In genomic region chr15:68819451-68820204, GRCh38 we compare ENCODE assay signal across 8 cellular contexts. TPM values are rescaled to one million over a fixed set of nuclear protein-coding genes. Genes with fewer than 3 reads are reported as not detected.
DNase-seq lines count a peak whose midpoint lies in the region; ATAC-seq and TF ChIP-seq lines count a peak whose summit lies in the region.

No MANE protein-coding gene starts in this region.

- TF ChIP-seq CTCF in HCT116 (IDR thresholded peaks at IDR 0.05 in 2 of 3, conservative IDR thresholded peaks at IDR 0.05 in 1 of 3; ENCODE audit: borderline replicate concordance in 1 of 3, insufficient read depth in 1 of 3, low read depth in 2 of 3, low read length in 2 of 3) (no peak), adrenal gland (IDR thresholded peaks at IDR 0.05) (no peak)

- TF ChIP-seq POLR2A in HCT116 (IDR thresholded peaks at IDR 0.05; ENCODE audit: borderline replicate concordance, extremely low read depth, insufficient read depth, insufficient read length) (no peak), adrenal gland (IDR thresholded peaks at IDR 0.05) (peak in 1 of 2 donors; percentile 49)

- peaks cover 5% of the 10 kb centered on the region for H3K27me3 Mint-ChIP-seq in CD4-positive, CD25-positive, alpha-beta regulatory T cell

- TF ChIP-seq RAD21 in HCT116 (IDR thresholded peaks at IDR 0.05; ENCODE audit: low read depth) = no peak

- peaks cover 4% of the 10 kb centered on the region; the same call in 1 of the 2 replicates for H4K20me1 ChIP-seq in HCT116 (ENCODE audit: insufficient read depth)

- DNase-seq in CD4-positive, CD25-positive, alpha-beta regulatory T cell = peak in 2 of 3 donors; percentile 48 to 65
- DNase-seq in HCT116 (ENCODE audit: low read depth, low spot score) (no peak), RPMI8226 (peak; percentile 58), adrenal gland (peak; percentile 47 to 71 (median 59)), left cardiac atrium (peak; percentile 48), posterior vena cava (ENCODE audit: low spot score) (peak; percentile 83)

- H3K79me2 ChIP-seq in HCT116 (ENCODE audit: insufficient read depth, low read length) = peaks cover 77% of the 10 kb centered on the region

- H3K27me3 ChIP-seq in CD4-positive, CD25-positive, alpha-beta regulatory T cell (ENCODE audit: control insufficient read depth, insufficient read depth, low read length) = no peaks in the 10 kb centered on the region
- H3K27me3 ChIP-seq in HCT116 (ENCODE audit: insufficient read depth, low read length) (no peaks in the 10 kb centered on the region), adrenal gland (no peaks in the 10 kb centered on the region)

- H3K9me3 Mint-ChIP-seq in CD4-positive, CD25-positive, alpha-beta regulatory T cell = peaks cover 0 to 2% (median 0%) of the 10 kb centered on the region in 7 donors

- peaks cover 4% of the 10 kb centered on the region for H3K36me3 Mint-ChIP-seq in CD4-positive, CD25-positive, alpha-beta regulatory T cell

- intact Hi-C loops in HCT116 (cut with micrococcal nuclease) (no loop called here), adrenal gland (cut with DNase I) (loop anchor here in 1 of 2 donors (5.0 kb wide), 1 partner anchor 37 kb away; no protein-coding TSS in a partner anchor), left cardiac atrium (cut with DNase I) (loop anchor here in 1 of 2 donors (5.0 to 10.0 kb wide), 2 partner anchors 115 to 262 kb away; no protein-coding TSS in a partner anchor), posterior vena cava (cut with DNase I) (no loop called here)

- ATAC-seq in CD4-positive, CD25-positive, alpha-beta regulatory T cell (ENCODE audit: low read depth in 2 of 2) = no peak
- ATAC-seq in HCT116 (no peak), left cardiac atrium (peak; percentile 2 to 30), HG03025 (IDR thresholded peaks at IDR 0.05; ENCODE audit: low FRiP score, unreplicated experiment) (no peak), HG02938 (IDR thresholded peaks at IDR 0.05; ENCODE audit: unreplicated experiment) (no peak)

- RAD21 ChIA-PET in HCT116 (lab: Charles Lee; ENCODE audit: low non-redundant PET in 1 of 2, low total read pairs in 2 of 2, uncharacterized antibody in 2 of 2, unreplicated experiment in 2 of 2) = no interaction called here

- WGBS in adrenal gland, 4 donors = 0 to 1% (median 1%) methylated on average over 25 to 52 of the region's 52 CpGs

- no peaks in the 10 kb centered on the region for H3K36me3 ChIP-seq in CD4-positive, CD25-positive, alpha-beta regulatory T cell (ENCODE audit: control insufficient read depth, insufficient read depth, low read length)
- 0 out of 4 replicates have a peak, but pooled peaks cover 0 to 3% of the 10 kb centered on the region in 2 experiments for H3K36me3 ChIP-seq in HCT116 (ENCODE audit: control insufficient read depth in 1 of 2, insufficient read depth in 2 of 2, low read length in 2 of 2)
- no peaks in the 10 kb centered on the region for H3K36me3 ChIP-seq in adrenal gland (replicated peaks in 1 of 2)

- H3K9me3 ChIP-seq in CD4-positive, CD25-positive, alpha-beta regulatory T cell (ENCODE audit: control insufficient read depth in 2 of 2, low read length in 2 of 2) = no peaks in the 10 kb centered on the region
- H3K9me3 ChIP-seq in HCT116 (ENCODE audit: control insufficient read depth in 1 of 2, insufficient read depth in 1 of 2, low read depth in 1 of 2, low read length in 2 of 2) = no peaks in the 10 kb centered on the region
- no peaks in the 10 kb centered on the region for H3K9me3 ChIP-seq in adrenal gland (replicated peaks in 1 of 3)

- H3K9me2 ChIP-seq in HCT116 (ENCODE audit: insufficient read depth) = no peaks in the 10 kb centered on the region

- H3K4me2 ChIP-seq in HCT116 (ENCODE audit: low read length) = peak overlapping the region; percentile 96

- peak overlapping the region; percentile 98 to 100 (median 99) for H3K27ac Mint-ChIP-seq in CD4-positive, CD25-positive, alpha-beta regulatory T cell

- H3K4me3 ChIP-seq in CD4-positive, CD25-positive, alpha-beta regulatory T cell (ENCODE audit: low read depth, low read length) = peak overlapping the region; percentile 95
- H3K4me3 ChIP-seq in HCT116 (replicated peaks in 1 of 2; ENCODE audit: low read depth in 1 of 2, low read length in 2 of 2) (peak overlapping the region; percentile 72 to 82), adrenal gland (peak overlapping the region; percentile 80 to 97 (median 87))

- POLR2A ChIA-PET in HCT116 (lab: Charles Lee) = no interaction called here

- peak overlapping the region; percentile 94 to 100 (median 100) for H3K4me3 Mint-ChIP-seq in CD4-positive, CD25-positive, alpha-beta regulatory T cell

- peak overlapping the region; percentile 91 for H3K9ac ChIP-seq in HCT116 (ENCODE audit: low read length)

- CTCF ChIA-PET in HCT116 (lab: Charles Lee) = interaction anchor here (1.1 kb wide), 1 partner anchor 56 kb away, joined by 3 read pairs; no protein-coding TSS in a partner anchor

- TSS peak; percentile 74 for BruUV-seq in HCT116 (replicated peaks; lab: Mats Ljungman, UMichigan)

- peaks cover 27% of the 10 kb centered on the region for H3K4me1 ChIP-seq in CD4-positive, CD25-positive, alpha-beta regulatory T cell (ENCODE audit: control insufficient read depth, insufficient read depth, low read length, poor library complexity, severe bottlenecking)
- peaks cover 13 to 36% of the 10 kb centered on the region in 2 experiments for H3K4me1 ChIP-seq in HCT116 (ENCODE audit: control insufficient read depth in 1 of 2, insufficient read depth in 2 of 2, low read length in 2 of 2)
- peaks cover 9 to 38% of the 10 kb centered on the region in 2 donors for H3K4me1 ChIP-seq in adrenal gland (replicated peaks in 1 of 2)

- H3K4me1 Mint-ChIP-seq in CD4-positive, CD25-positive, alpha-beta regulatory T cell = peaks cover 24 to 42% (median 27%) of the 10 kb centered on the region in 4 donors

- peak overlapping the region; percentile 94 for H3K27ac ChIP-seq in CD4-positive, CD25-positive, alpha-beta regulatory T cell (ENCODE audit: insufficient read depth, low read length, poor library complexity, severe bottlenecking)
- H3K27ac ChIP-seq in HCT116 (ENCODE audit: low read depth, low read length) (peak overlapping the region; percentile 96), adrenal gland (peak overlapping the region; percentile 95 to 99 (median 97))

- H2AFZ ChIP-seq in HCT116 (ENCODE audit: low read depth, low read length, poor library complexity, severe bottlenecking) = no peak overlapping the region

TF ChIP-seq in HCT116, 20 proteins besides CTCF, POLR2A, EP300 and RAD21:
- TF ChIP-seq YY1 (IDR thresholded peaks at IDR 0.05; ENCODE audit: extremely low read depth, insufficient replicate concordance, low read depth, low read length) (peak; percentile 18), ZBTB33 (IDR thresholded peaks at IDR 0.05; ENCODE audit: extremely low read depth, insufficient replicate concordance, low read length) (no peak)

RNA-seq across cellular contexts. Expression of gene ANP32A, which starts 1.1 kb away (rescaled TPM):
- 89.4 TPM for total RNA-seq in CD4-positive, CD25-positive, alpha-beta regulatory T cell
- polyA plus RNA-seq in CD4-positive, CD25-positive, alpha-beta regulatory T cell = 100 to 1,000 TPM in 1 of 4 donors, 10 to 100 TPM in 3; 71.4 to 104 (median 88.0) TPM
- 220 TPM for total RNA-seq in HCT116 (2021; ENCODE audit: unreplicated experiment)
- 121 and 151 TPM in 2 replicates for polyA plus RNA-seq in HCT116 (2012)
- 10 to 100 TPM; 45.5 to 92.5 (median 76.8) TPM for total RNA-seq in adrenal gland
- 100 to 1,000 TPM in 1 of 3 donors, 10 to 100 TPM in 2; 44.5 to 170 (median 97.3) TPM for polyA plus RNA-seq in adrenal gland
- 100 to 1,000 TPM; 106 to 118 TPM for total RNA-seq in left cardiac atrium
- 10 to 100 TPM; 82.4 to 94.8 TPM for total RNA-seq in posterior vena cava

Comparison
In these comparisons a context has a peak if more than half of its experiments do, and no peak if none do; other contexts are left out.
1. ATAC-seq: peak in left cardiac atrium (2 of 2); none in CD4-positive, CD25-positive, alpha-beta regulatory T cell (0 of 2), HCT116 (single experiment), HG03025 (single experiment) and HG02938 (single experiment).
2. Peak in every context shown above with its lines, with median percentiles within 50 percentile points of each other: H3K27ac ChIP-seq and H3K4me3 ChIP-seq.